Comparison of ENCODE assay signal across 23 cellular contexts in genomic region chr7:22194633-22195273, GRCh38.
DNase-seq lines count a peak whose midpoint lies in the region; ATAC-seq, FAIRE-seq and TF ChIP-seq lines count a peak whose summit lies in the region.
"Had no signal": no experiment of that assay in that cellular context is flagged by ENCODE, and none has a peak within 500 bp of the region (broad histone marks: within the 10 kb centered on the region; RNA-seq: fewer than 3 reads in every experiment).

No MANE protein-coding gene starts in this region.

- H3K4me2 ChIP-seq in K562 (ENCODE audit: insufficient read depth, low read length) = no peak overlapping the region

- no peak overlapping the region for H3K4me3 ChIP-seq in HEK293 (ENCODE audit: low read depth, low read length)
- H3K4me3 ChIP-seq in K562 = no peak overlapping the region

- TF ChIP-seq POLR2A in K562 (conservative IDR thresholded peaks at IDR 0.05) = no peak

- H3K4me1 ChIP-seq in HEK293 (ENCODE audit: control insufficient read depth, insufficient read depth, low read length) (no peaks in the 10 kb centered on the region), K562 (replicated peaks in 1 of 2; ENCODE audit: control insufficient read depth in 2 of 2, insufficient read depth in 2 of 2, low read length in 2 of 2) (no peaks in the 10 kb centered on the region)

- BruUV-seq in K562 (replicated peaks; lab: Mats Ljungman, UMichigan) (no TSS peak), Calu3 (replicated peaks; lab: Mats Ljungman, UMichigan) (no TSS peak)

- TF ChIP-seq CTCF in HEK293 (tag by site-specific recombination; IDR thresholded peaks at IDR 0.05) (no peak), K562 (IDR thresholded peaks at IDR 0.05 in 2 of 3, conservative IDR thresholded peaks at IDR 0.05 in 1 of 3; ENCODE audit: insufficient read depth in 2 of 3, low read depth in 1 of 3, low read length in 3 of 3) (no peak), Calu3 (IDR thresholded peaks at IDR 0.05; ENCODE audit: unreplicated experiment) (no peak)

- H4K20me1 ChIP-seq in K562 (replicated peaks; ENCODE audit: control insufficient read depth, insufficient read depth, low read length) = no peaks in the 10 kb centered on the region

- no peak overlapping the region for H2AFZ ChIP-seq in K562 (ENCODE audit: low read depth, low read length)

- no peaks in the 10 kb centered on the region for H3K9me3 Mint-ChIP-seq in Calu3 (ENCODE audit: low read depth, unreplicated experiment)
- H3K9me3 Mint-ChIP-seq: CD4-positive, alpha-beta memory T cell; dendritic cell treated with granulocyte-macrophage colony-stimulating factor and Interleukin-4, amounts not matched to agents 40 ng/mL and 50 ng/mL, for 4 days; naive thymus-derived CD8-positive, alpha-beta T cell had no signal

- no peak overlapping the region for H3K4me3 Mint-ChIP-seq in Calu3 (ENCODE audit: low read depth, unreplicated experiment)
- H3K4me3 Mint-ChIP-seq: activated naive CD8-positive, alpha-beta T cell; CD4-positive, alpha-beta memory T cell; dendritic cell treated with granulocyte-macrophage colony-stimulating factor and Interleukin-4, amounts not matched to agents 40 ng/mL and 50 ng/mL, for 4 days; naive thymus-derived CD8-positive, alpha-beta T cell had no signal

- peaks cover 7% of the 10 kb centered on the region for H3K4me1 Mint-ChIP-seq in Calu3 (ENCODE audit: low read depth, unreplicated experiment)
- H3K4me1 Mint-ChIP-seq: CD4-positive, alpha-beta memory T cell; naive thymus-derived CD8-positive, alpha-beta T cell had no signal

- H3K27me3 ChIP-seq in K562 (ENCODE audit: control insufficient read depth in 2 of 2, insufficient read depth in 2 of 2, low read length in 2 of 2) = peaks cover 0 to 5% of the 10 kb centered on the region in 2 experiments; a peak in 1 of 5 replicates
- H3K27me3 ChIP-seq: tibial nerve had no signal

- no peaks in the 10 kb centered on the region for H3K9me3 ChIP-seq in HEK293 (ENCODE audit: control insufficient read depth, insufficient read depth, low read depth, low read length)
- H3K9me3 ChIP-seq in K562 (replicated peaks; ENCODE audit: control insufficient read depth, insufficient read depth, low read depth, low read length) = no peaks in the 10 kb centered on the region
- H3K9me3 ChIP-seq: tibial nerve had no signal

- TF ChIP-seq EP300 in K562 (IDR thresholded peaks at IDR 0.05; ENCODE audit: low read length) = no peak

- no peak for FAIRE-seq in K562 (lab: Jason Lieb, UNC)
- FAIRE-seq: H54 had no signal

- in situ Hi-C loops in K562 (cut with MboI) = no loop called here

- H3K9ac ChIP-seq in K562 (ENCODE audit: insufficient read depth in 1 of 2, low read depth in 2 of 2, low read length in 2 of 2) = no peak overlapping the region

- TF ChIP-seq RAD21 in K562 (CRISPR knock-in tag; conservative IDR thresholded peaks at IDR 0.05 in 1 of 2, IDR thresholded peaks at IDR 0.05 in 1 of 2) = no peak

- peaks cover 9% of the 10 kb centered on the region for H3K36me3 Mint-ChIP-seq in Calu3 (ENCODE audit: insufficient read depth, unreplicated experiment)
- H3K36me3 Mint-ChIP-seq: activated naive CD8-positive, alpha-beta T cell; CD4-positive, alpha-beta memory T cell; naive thymus-derived CD8-positive, alpha-beta T cell had no signal

- H3K27me3 Mint-ChIP-seq in Calu3 (ENCODE audit: unreplicated experiment) = no peaks in the 10 kb centered on the region
- H3K27me3 Mint-ChIP-seq: activated naive CD8-positive, alpha-beta T cell; dendritic cell treated with granulocyte-macrophage colony-stimulating factor and Interleukin-4, amounts not matched to agents 40 ng/mL and 50 ng/mL, for 4 days had no signal

- CTCF ChIA-PET in HEK293 (lab: Yijun Ruan, JAX) (interaction anchor here (1.2 kb wide), 1 partner anchor 11 kb away, joined by 3 read pairs; no protein-coding TSS in a partner anchor), K562 (lab: Yijun Ruan, JAX; ENCODE audit: low intra/inter-chr PET ratio) (no interaction called here), Calu3 (lab: Charles Lee) (no interaction called here)

- H3K9me1 ChIP-seq in K562 (ENCODE audit: control insufficient read depth, insufficient read depth, low read length) = no peaks in the 10 kb centered on the region

- ATAC-seq in K562 = no peak
- ATAC-seq: naive thymus-derived CD8-positive, alpha-beta T cell; stimulated activated naive CD8-positive, alpha-beta T cell treated with anti-CD3 and anti-CD28 coated beads, Interleukin-15, Interleukin-2, amounts not matched to agents 100 U/mL and 50 U/mL, for 24 hours had no signal

- intact Hi-C loops in K562 (cut with micrococcal nuclease) = no loop called here
- intact Hi-C loops in Calu3 (cut with micrococcal nuclease; ENCODE audit: unreplicated experiment) = no loop called here

- DNase-seq in K562 (ENCODE audit: extremely low read depth in 1 of 4, low spot score in 3 of 4) (no peak), hippocampal formation (lab: John Stamatoyannopoulos, UW) (peak; percentile 40 to 61), nucleus accumbens (lab: John Stamatoyannopoulos, UW) (peak in 33 of 56 donors; percentile 3 to 70 (median 37)), Calu3 (no peak), NAMALWA (ENCODE audit: low spot score) (no peak), NK-92 (lab: John Stamatoyannopoulos, UW; ENCODE audit: unreplicated experiment) (no peak)
- DNase-seq: activated CD4-positive, alpha-beta T cell treated with anti-CD3 and anti-CD28 coated beads for 1 hour; activated CD8-positive, alpha-beta memory T cell treated with anti-CD3 and anti-CD28 coated beads for 24 hours; CD4-positive, alpha-beta memory T cell; DMS53; KG1; mesendoderm; MV-4-11; naive thymus-derived CD8-positive, alpha-beta T cell; NCI-H1930; NCI-H524; stimulated activated CD4-positive, alpha-beta T cell treated with anti-CD3 and anti-CD28 coated beads, Interleukin-4, amount 100 ng/mL, for 1 hour; stimulated activated naive CD8-positive, alpha-beta T cell treated with anti-CD3 and anti-CD28 coated beads, Interleukin-15, Interleukin-2, amounts not matched to agents 100 U/mL and 50 U/mL, for 24 hours had no signal

- H3K27ac ChIP-seq in HEK293 (ENCODE audit: extremely low read depth, low read depth, low read length) (no peak overlapping the region), K562 (ENCODE audit: extremely low read depth, low read depth, low read length) (no peak overlapping the region)

- WGBS in K562 (ENCODE audit: insufficient coverage, low coverage, missing lambda C conversion rate) = 26% methylated on average over 10 of the region's 10 CpGs

- H3K36me3 ChIP-seq in HEK293 (ENCODE audit: control insufficient read depth in 2 of 2, insufficient read depth in 1 of 2, low read length in 2 of 2) (peaks cover 0 to 4% of the 10 kb centered on the region in 2 experiments; a peak in 1 of 3 replicates), K562 (ENCODE audit: control insufficient read depth, insufficient read depth, low read length) (no peaks in the 10 kb centered on the region)

- no peaks in the 10 kb centered on the region for H3K79me2 ChIP-seq in K562 (ENCODE audit: control insufficient read depth, insufficient read depth, low read length)

- POLR2A ChIA-PET in HEK293 (lab: Yijun Ruan, JAX) (no interaction called here), K562 (lab: Yijun Ruan, JAX) (interaction anchor here (1.1 kb wide), 1 partner anchor 10 kb away, joined by 4 read pairs; no protein-coding TSS in a partner anchor)

- no peak overlapping the region for H3K27ac Mint-ChIP-seq in Calu3 (ENCODE audit: unreplicated experiment)
- H3K27ac Mint-ChIP-seq: activated naive CD8-positive, alpha-beta T cell; CD4-positive, alpha-beta memory T cell; dendritic cell treated with granulocyte-macrophage colony-stimulating factor and Interleukin-4, amounts not matched to agents 40 ng/mL and 50 ng/mL, for 4 days; naive thymus-derived CD8-positive, alpha-beta T cell had no signal

TF ChIP-seq in HEK293, 187 proteins besides CTCF, POLR2A, EP300 and RAD21:
- TF ChIP-seq HOXC10 (CRISPR knock-in tag; IDR thresholded peaks at IDR 0.05) (no peak), ZFP69B (tag by site-specific recombination; IDR thresholded peaks at IDR 0.05) (no peak), ATF2 (tag by site-specific recombination; IDR thresholded peaks at IDR 0.05; ENCODE audit: low read depth) (0 out of 2 replicates have a peak, but pooled peaks have one; percentile 14)

TF ChIP-seq in K562, 482 proteins besides CTCF, POLR2A, EP300 and RAD21 (continues in another document):
- no peak for TF ChIP-seq CEBPB (tag; IDR thresholded peaks at IDR 0.05)
- peak; percentile 60 for TF ChIP-seq ATF7 (IDR thresholded peaks at IDR 0.05)
- TF ChIP-seq, protein P1, sequence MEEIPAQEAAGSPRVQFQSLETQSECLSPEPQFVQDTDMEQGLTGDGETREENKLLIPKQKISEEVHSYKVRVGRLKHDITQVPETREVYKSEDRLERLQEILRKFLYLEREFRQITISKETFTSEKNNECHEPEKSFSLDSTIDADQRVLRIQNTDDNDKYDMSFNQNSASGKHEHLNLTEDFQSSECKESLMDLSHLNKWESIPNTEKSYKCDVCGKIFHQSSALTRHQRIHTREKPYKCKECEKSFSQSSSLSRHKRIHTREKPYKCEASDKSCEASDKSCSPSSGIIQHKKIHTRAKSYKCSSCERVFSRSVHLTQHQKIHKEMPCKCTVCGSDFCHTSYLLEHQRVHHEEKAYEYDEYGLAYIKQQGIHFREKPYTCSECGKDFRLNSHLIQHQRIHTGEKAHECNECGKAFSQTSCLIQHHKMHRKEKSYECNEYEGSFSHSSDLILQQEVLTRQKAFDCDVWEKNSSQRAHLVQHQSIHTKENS (CRISPR knock-in tag; IDR thresholded peaks at IDR 0.05) = no peak
- no peak for TF ChIP-seq ZBTB49 (CRISPR knock-in tag; IDR thresholded peaks at IDR 0.05; ENCODE audit: borderline replicate concordance)

Comparison
In these comparisons a context has a peak if more than half of its experiments do, and no peak if none do; other contexts are left out.
1. DNase-seq: peak in hippocampal formation (2 of 2) and nucleus accumbens (33 of 56); none in K562 (0 of 4), Calu3 (single experiment), NAMALWA (single experiment) and NK-92 (single experiment).
2. Of the 44 proteins assayed by ChIP-seq in both K562 and HEK293: peak only in K562: none; only in HEK293: ATF2; in both: none; in neither: 43.